In the genomic region with DNA sequence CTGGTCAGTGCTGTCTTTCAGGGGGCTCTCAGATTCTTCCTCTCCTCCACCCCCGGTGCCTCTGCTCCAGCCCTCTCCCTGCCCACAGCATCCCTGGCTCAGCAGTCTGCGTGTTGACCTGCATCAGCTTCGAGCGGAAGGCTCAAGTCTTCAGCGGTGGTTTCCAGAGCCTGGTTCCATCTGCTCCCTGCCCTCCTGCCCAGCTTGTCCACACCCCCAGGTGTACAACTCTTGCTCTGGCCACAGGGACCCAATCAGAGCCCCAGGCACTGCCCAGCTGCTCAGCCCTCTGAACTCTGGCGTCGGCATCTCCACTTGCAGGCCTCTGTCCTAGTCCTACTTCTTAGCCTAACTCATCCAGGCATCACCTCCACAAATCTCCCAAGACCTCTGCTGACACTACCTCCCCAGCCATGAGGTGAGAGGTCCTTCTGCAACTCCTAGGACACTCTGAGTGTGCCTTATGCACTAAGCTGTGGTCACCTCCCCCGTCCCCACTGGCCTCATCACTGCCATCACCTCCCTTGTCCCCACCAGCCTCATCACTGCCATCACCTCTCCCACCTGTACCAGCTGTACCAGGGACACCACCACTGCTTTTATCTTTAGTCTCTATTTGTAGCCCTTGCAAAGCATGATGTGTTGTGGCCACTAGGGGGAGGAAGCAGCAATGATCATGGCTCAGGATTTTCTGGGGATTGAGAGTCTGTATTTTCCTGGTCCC, we compare ENCODE assay signal across 8 cellular contexts.
DNase-seq lines count a peak whose midpoint lies in the region; ATAC-seq, FAIRE-seq and TF ChIP-seq lines count a peak whose summit lies in the region.

No MANE protein-coding gene starts in this region.

- no peaks in the 10 kb centered on the region for H3K9me3 ChIP-seq in mucosa of descending colon
- H3K9me3 ChIP-seq in uterus, result no peaks in the 10 kb centered on the region

- H3K27ac ChIP-seq in uterus, result no peak overlapping the region

- intact Hi-C loops in mucosa of descending colon (cut with DNase I, micrococcal nuclease), result no loop called here
- intact Hi-C loops in uterus (cut with DNase I; ENCODE audit: low total_unique reads), result no loop called here

- H3K27me3 ChIP-seq in uterus, result no peaks in the 10 kb centered on the region

- TF ChIP-seq CTCF in GM12865 (IDR thresholded peaks at IDR 0.05; ENCODE audit: insufficient read depth, low read depth, low read length, missing control alignments) (peak; percentile 80), WI38 (IDR thresholded peaks at IDR 0.05; ENCODE audit: low read depth, low read length) (peak; percentile 72), epithelial cell of esophagus (IDR thresholded peaks at IDR 0.05; ENCODE audit: insufficient read depth, low read depth, low read length, missing control alignments) (peak; percentile 93), mucosa of descending colon (IDR thresholded peaks at IDR 0.05) (peak; percentile 73), uterus (IDR thresholded peaks at IDR 0.05) (peak; percentile 28 to 59 (median 42))

- H3K36me3 ChIP-seq in mucosa of descending colon (ENCODE audit: low read depth), result no peaks in the 10 kb centered on the region
- H3K36me3 ChIP-seq in uterus, result no peaks in the 10 kb centered on the region

- H3K4me1 ChIP-seq in mucosa of descending colon (ENCODE audit: low read depth), result peaks cover 6% of the 10 kb centered on the region
- H3K4me1 ChIP-seq in uterus, result no peaks in the 10 kb centered on the region

- peak; percentile 72 for ATAC-seq in mucosa of descending colon

- no peak overlapping the region for H3K4me3 ChIP-seq in GM12865 (ENCODE audit: low read depth, low read length)
- no peak overlapping the region for H3K4me3 ChIP-seq in WI38 (ENCODE audit: low read depth, low read length)
- H3K4me3 ChIP-seq in epithelial cell of esophagus (ENCODE audit: low read length), result no peak overlapping the region
- no peak overlapping the region for H3K4me3 ChIP-seq in mucosa of descending colon
- H3K4me3 ChIP-seq in uterus, result no peak overlapping the region

- no peak for TF ChIP-seq POLR2A in uterus (IDR thresholded peaks at IDR 0.05)

- DNase-seq in GM12865 (ENCODE audit: low read depth) (peak; percentile 41), NCI-H1105 treated with DMSO at 0.1 percent for 48 hours (lab: John Stamatoyannopoulos, UW) (peak; percentile 26), epithelial cell of esophagus (ENCODE audit: low read depth) (peak; percentile 68), mucosa of descending colon (peak in 1 of 3 donors; percentile 80), uterus (no peak), cortex of kidney (lab: John Stamatoyannopoulos, UW) (no peak)

- peak; percentile 23 for FAIRE-seq in A204.1 (lab: Jason Lieb, UNC)

Comparison
In these comparisons a context has a peak if more than half of its experiments do, and no peak if none do; other contexts are left out.
1. DNase-seq: peak in GM12865 (single experiment), NCI-H1105 treated with DMSO at 0.1 percent for 48 hours (single experiment) and epithelial cell of esophagus (single experiment); none in uterus (0 of 2) and cortex of kidney (single experiment).
2. CTCF ChIP-seq: peak in every context shown above with its lines; median percentile 93 in epithelial cell of esophagus; 80 in GM12865; 73 in mucosa of descending colon; 72 in WI38; 42 in uterus.